ENCODE assay signal across 8 cellular contexts in the genomic region with DNA sequence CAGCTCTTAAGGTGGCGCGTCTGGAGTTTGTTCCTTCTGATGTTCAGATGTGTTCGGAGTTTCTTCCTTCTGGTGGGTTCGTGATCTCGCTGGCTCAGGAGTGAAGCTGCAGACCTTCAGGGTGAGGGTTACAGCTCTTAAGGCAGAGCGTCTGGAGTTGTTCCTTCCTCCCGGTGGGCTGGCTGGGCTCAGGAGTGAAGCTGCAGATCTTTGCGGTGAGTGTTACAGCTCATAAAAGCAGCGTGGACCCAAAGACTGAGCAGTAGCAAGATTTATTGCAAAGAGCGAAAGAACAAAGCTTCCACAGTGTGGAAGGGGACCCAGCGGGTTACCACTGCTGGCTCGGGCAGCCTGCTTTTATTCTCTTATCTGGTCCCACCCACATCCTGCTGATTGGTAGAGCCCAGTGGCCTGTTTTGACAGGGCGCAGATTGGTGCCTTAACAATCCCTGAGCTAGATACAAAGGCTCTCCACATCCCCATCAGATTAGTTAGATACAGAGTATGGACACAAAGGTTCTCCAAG.
DNase-seq lines count a peak whose midpoint lies in the region; ATAC-seq and TF ChIP-seq lines count a peak whose summit lies in the region.
"Not testable (repeated sequence)": the region's sequence is repeated elsewhere in the genome, so short reads cannot be mapped to it uniquely, and the experiment has no call there.

No MANE protein-coding gene starts in this region.

- ATAC-seq in GM19395 (IDR thresholded peaks at IDR 0.05; ENCODE audit: unreplicated experiment) (peak; percentile 36), HG02970 (IDR thresholded peaks at IDR 0.05; ENCODE audit: low FRiP score, unreplicated experiment) (peak; percentile 11)
- not testable (repeated sequence) for ATAC-seq in central memory CD8-positive, alpha-beta T cell (replicated peaks; ENCODE audit: extremely low read depth, poor library complexity, severe bottlenecking); thoracic aorta (ENCODE audit: insufficient number of reproducible peaks, low FRiP score, low read depth)
- peak; percentile 4 for ATAC-seq in naive thymus-derived CD4-positive, alpha-beta T cell

- POLR2A ChIA-PET in naive thymus-derived CD4-positive, alpha-beta T cell (lab: Charles Lee) = interaction anchor here (2.2 kb wide), 1 partner anchor 19 kb away, joined by 6 read pairs; no protein-coding TSS in a partner anchor

- not testable (repeated sequence) for H3K4me1 Mint-ChIP-seq in central memory CD8-positive, alpha-beta T cell
- H3K4me1 Mint-ChIP-seq in naive thymus-derived CD4-positive, alpha-beta T cell = peaks cover 0 to 20% (median 4%) of the 10 kb centered on the region in 7 donors

- not testable (repeated sequence) for H3K27me3 ChIP-seq in OCI-LY3 (ENCODE audit: low read depth, low read length); naive thymus-derived CD4-positive, alpha-beta T cell (ENCODE audit: control insufficient read depth in 2 of 2, insufficient read depth in 2 of 2, low read length in 2 of 2); thoracic aorta (replicated peaks; ENCODE audit: insufficient read depth)

- not testable (repeated sequence) for H4K20me1 ChIP-seq in OCI-LY3 (ENCODE audit: insufficient read depth, low read length)

- H3K9me3 Mint-ChIP-seq in central memory CD8-positive, alpha-beta T cell = not testable (repeated sequence)
- H3K9me3 Mint-ChIP-seq in naive thymus-derived CD4-positive, alpha-beta T cell = peaks cover 0 to 13% (median 5%) of the 10 kb centered on the region in 11 donors

- H3K36me3 Mint-ChIP-seq in central memory CD8-positive, alpha-beta T cell (ENCODE audit: insufficient read depth); naive thymus-derived CD4-positive, alpha-beta T cell: not testable (repeated sequence)

- TF ChIP-seq CTCF in OCI-LY3 (IDR thresholded peaks at IDR 0.05; ENCODE audit: low read depth, low read length); thoracic aorta (IDR thresholded peaks at IDR 0.05): not testable (repeated sequence)

- peaks cover 19% of the 10 kb centered on the region for H3K79me2 ChIP-seq in OCI-LY3 (ENCODE audit: low read length)

- H3K4me3 Mint-ChIP-seq in central memory CD8-positive, alpha-beta T cell = peak overlapping the region; percentile 89
- H3K4me3 Mint-ChIP-seq in naive thymus-derived CD4-positive, alpha-beta T cell = peak overlapping the region; percentile 72 to 94 (median 90)

- CTCF ChIA-PET in naive thymus-derived CD4-positive, alpha-beta T cell (lab: Charles Lee) = interaction anchor here (0.7 kb wide), 1 partner anchor 356 kb away, joined by 10 read pairs; no protein-coding TSS in a partner anchor

- DNase-seq in ELF-1 (ENCODE audit: low read depth, low spot score) = peak; percentile 12
- DNase-seq in activated CD8-positive, alpha-beta memory T cell treated with anti-CD3 and anti-CD28 coated beads for 24 hours = peak; percentile 63
- not testable (repeated sequence) for DNase-seq in central memory CD8-positive, alpha-beta T cell (ENCODE audit: low spot score in 2 of 2); thoracic aorta (ENCODE audit: low spot score)
- DNase-seq in naive thymus-derived CD4-positive, alpha-beta T cell = peak in 4 of 9 donors; percentile 7 to 17 (median 8)

- peak overlapping the region; percentile 82 for H3K4me3 ChIP-seq in OCI-LY3 (ENCODE audit: low read length)
- H3K4me3 ChIP-seq in naive thymus-derived CD4-positive, alpha-beta T cell (ENCODE audit: low read length) = peak overlapping the region; percentile 30
- peak overlapping the region; percentile 33 for H3K4me3 ChIP-seq in thoracic aorta

- peak overlapping the region; percentile 41 for H3K4me2 ChIP-seq in OCI-LY3 (ENCODE audit: low read length)

- peak overlapping the region; percentile 69 for H3K27ac Mint-ChIP-seq in central memory CD8-positive, alpha-beta T cell (ENCODE audit: low read depth)
- H3K27ac Mint-ChIP-seq in naive thymus-derived CD4-positive, alpha-beta T cell = peak overlapping the region; percentile 60 to 89 (median 87)

- H3K27me3 Mint-ChIP-seq in central memory CD8-positive, alpha-beta T cell; naive thymus-derived CD4-positive, alpha-beta T cell: not testable (repeated sequence)

- H3K9ac ChIP-seq in OCI-LY3 (ENCODE audit: low read length) = peak overlapping the region; percentile 95

- H3K9me3 ChIP-seq in OCI-LY3 (ENCODE audit: insufficient read depth, low read length); naive thymus-derived CD4-positive, alpha-beta T cell (ENCODE audit: control insufficient read depth in 2 of 3, low read length in 3 of 3); thoracic aorta: not testable (repeated sequence)

- H2AFZ ChIP-seq in OCI-LY3 (ENCODE audit: low read depth, low read length) = peak overlapping the region; percentile 43; the same call in 1 of the 2 replicates

- not testable (repeated sequence) for H3K36me3 ChIP-seq in OCI-LY3 (replicated peaks; ENCODE audit: low read depth, low read length); naive thymus-derived CD4-positive, alpha-beta T cell (ENCODE audit: control insufficient read depth in 2 of 3, insufficient read depth in 3 of 3, low read length in 3 of 3); thoracic aorta

- H3K4me1 ChIP-seq in OCI-LY3 (ENCODE audit: low read length); naive thymus-derived CD4-positive, alpha-beta T cell (ENCODE audit: control insufficient read depth in 2 of 2, insufficient read depth in 2 of 2, low read length in 2 of 2); thoracic aorta (ENCODE audit: control insufficient read depth in 1 of 2, low read depth in 2 of 2): not testable (repeated sequence)

- H3K27ac ChIP-seq in OCI-LY3 (ENCODE audit: low read length) = peak overlapping the region; percentile 78
- H3K27ac ChIP-seq in naive thymus-derived CD4-positive, alpha-beta T cell (ENCODE audit: low read depth, low read length); thoracic aorta: not testable (repeated sequence)

- intact Hi-C loops in naive thymus-derived CD4-positive, alpha-beta T cell (cut with micrococcal nuclease) = not testable (repeated sequence)

Comparison
In these comparisons a context has a peak if more than half of its experiments do, and no peak if none do; other contexts are left out.
1. H3K4me3 ChIP-seq: peak in every context shown above with its lines; median percentile 82 in OCI-LY3; 33 in thoracic aorta; 30 in naive thymus-derived CD4-positive, alpha-beta T cell.